Comparison of ENCODE assay signal across 9 cellular contexts in the genomic region with DNA sequence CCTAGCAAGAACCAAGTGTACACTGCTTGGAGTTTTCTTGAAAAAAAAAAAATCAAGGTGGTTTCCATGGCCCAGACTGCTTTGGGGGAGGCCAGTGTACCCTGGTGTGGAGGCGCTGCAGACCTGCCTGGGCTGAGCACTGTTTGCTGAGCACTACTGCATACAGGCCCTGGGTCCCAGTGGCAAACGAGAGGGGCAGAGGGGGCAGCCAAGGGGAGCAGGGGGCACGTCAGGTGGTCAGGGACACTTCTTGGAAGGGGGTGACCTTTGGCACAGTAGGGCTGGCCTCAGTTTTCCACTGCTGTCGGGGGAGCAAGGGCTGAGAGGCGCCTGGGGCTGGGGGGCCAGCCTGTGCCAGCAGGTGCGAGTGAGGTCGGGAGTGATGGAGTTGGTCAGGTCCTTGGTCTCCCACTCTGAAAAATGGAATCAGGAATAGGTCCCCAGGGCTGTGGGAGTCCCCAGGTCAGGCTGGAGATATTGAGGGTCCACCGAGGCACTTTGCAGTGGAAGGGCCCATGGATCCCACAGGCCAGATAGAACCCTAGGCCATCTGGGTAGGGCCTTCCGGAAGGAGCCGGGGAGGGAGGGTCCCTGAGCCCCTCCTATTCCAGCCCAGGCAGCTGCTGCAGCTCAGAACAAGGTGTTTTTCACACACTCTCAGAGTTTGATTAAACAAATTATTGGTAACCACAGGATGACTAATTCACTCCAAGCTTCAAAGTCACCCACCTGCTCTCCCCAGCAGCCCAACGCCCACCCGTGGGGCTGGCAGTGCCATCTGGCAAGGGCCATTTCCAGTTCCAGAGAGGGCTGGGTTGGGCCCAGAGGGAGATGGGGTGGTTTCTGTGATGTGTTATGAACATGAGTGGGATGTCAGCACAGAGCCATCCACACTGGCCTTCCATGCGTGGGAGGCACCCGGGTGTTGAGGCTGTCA. TPM values are rescaled to one million over a fixed set of nuclear protein-coding genes. Genes with fewer than 3 reads are reported as not detected.
A peak's percentile ranks its signal among the peaks of the same experiment; 100 is the strongest.
DNase-seq lines count a peak whose midpoint lies in the region; ATAC-seq, FAIRE-seq and TF ChIP-seq lines count a peak whose summit lies in the region.
"Had no signal": no experiment of that assay in that cellular context is flagged by ENCODE, and none has a peak within 500 bp of the region (broad histone marks: within the 10 kb centered on the region; RNA-seq: fewer than 3 reads in every experiment).

No MANE protein-coding gene starts in this region.

- H2AFZ ChIP-seq in astrocyte (ENCODE audit: low read depth, low read length): no peak overlapping the region

- H3K27ac Mint-ChIP-seq in Caco-2 (ENCODE audit: unreplicated experiment) (peak overlapping the region; percentile 82), astrocyte (ENCODE audit: unreplicated experiment) (no peak overlapping the region), nephron (no peak overlapping the region)

- H3K4me2 ChIP-seq in astrocyte (ENCODE audit: low read length): peak overlapping the region; percentile 99

- H3K79me2 ChIP-seq in astrocyte (ENCODE audit: insufficient read depth, low read length): peaks cover 48% of the 10 kb centered on the region

- H3K4me3 Mint-ChIP-seq in Caco-2 (ENCODE audit: unreplicated experiment) (peak overlapping the region; percentile 97), astrocyte (ENCODE audit: unreplicated experiment) (peak overlapping the region; percentile 74), nephron (peak overlapping the region; percentile 72 to 76 (median 73))

- H3K4me1 Mint-ChIP-seq in Caco-2 (ENCODE audit: low read depth, unreplicated experiment) (peaks cover 6% of the 10 kb centered on the region), astrocyte (ENCODE audit: low read depth, unreplicated experiment) (peaks cover 5% of the 10 kb centered on the region), nephron (peaks cover 9% of the 10 kb centered on the region)

- intact Hi-C loops in Caco-2 (cut with micrococcal nuclease; ENCODE audit: unreplicated experiment) (no loop called here), Panc1 (cut with micrococcal nuclease; ENCODE audit: unreplicated experiment) (no loop called here), transverse colon (cut with DNase I; ENCODE audit: low total_unique reads) (no loop called here), lower leg skin (cut with DNase I; ENCODE audit: low total_unique reads) (no loop called here)

- in situ Hi-C loops in Panc1 (cut with HindIII; ENCODE audit: low pct_unique_long_range_greater_than_20kb, low sequenced_read_pairs) (no loop called here), transverse colon (cut with MboI; ENCODE audit: low pct_ligation_motif_present in 1 of 4, low pct_unique_long_range_greater_than_20kb in 1 of 4, low sequenced_read_pairs in 3 of 4) (no loop called here)

- H3K9me3 Mint-ChIP-seq in Caco-2 (ENCODE audit: unreplicated experiment) (no peaks in the 10 kb centered on the region), astrocyte (ENCODE audit: unreplicated experiment) (no peaks in the 10 kb centered on the region), nephron (no peaks in the 10 kb centered on the region)

- no peaks in the 10 kb centered on the region for H3K9me3 ChIP-seq in Caco-2
- no peaks in the 10 kb centered on the region for H3K9me3 ChIP-seq in Panc1 (ENCODE audit: control insufficient read depth, insufficient read depth, low read depth, low read length)
- H3K9me3 ChIP-seq in astrocyte (ENCODE audit: insufficient read depth, low read depth, low read length): no peaks in the 10 kb centered on the region
- no peaks in the 10 kb centered on the region for H3K9me3 ChIP-seq in transverse colon

- WGBS in transverse colon (ENCODE audit: low coverage in 1 of 2), 2 donors: 69% methylated on average over 14 of the region's 14 CpGs; no CpG with 5 or more reads in 1 of the 2 donors
- 74 to 82% methylated on average over 14 of the region's 14 CpGs for WGBS in lower leg skin, 2 donors

- H3K27me3 Mint-ChIP-seq in Caco-2 (ENCODE audit: insufficient read depth, unreplicated experiment) (no peaks in the 10 kb centered on the region), astrocyte (ENCODE audit: low read depth, unreplicated experiment) (no peaks in the 10 kb centered on the region), nephron (ENCODE audit: low read depth) (peaks cover 31% of the 10 kb centered on the region)

- DNase-seq in Caco-2: no peak
- DNase-seq in Panc1 (ENCODE audit: low read depth, low spot score): no peak
- no peak for DNase-seq in astrocyte (ENCODE audit: low read depth)
- no peak for DNase-seq in transverse colon
- no peak for DNase-seq in lower leg skin (ENCODE audit: low spot score in 2 of 2)

- peaks cover 33% of the 10 kb centered on the region for H3K36me3 Mint-ChIP-seq in Caco-2 (ENCODE audit: insufficient read depth, unreplicated experiment)
- H3K36me3 Mint-ChIP-seq in astrocyte (ENCODE audit: low read depth, unreplicated experiment): no peaks in the 10 kb centered on the region
- no peaks in the 10 kb centered on the region for H3K36me3 Mint-ChIP-seq in nephron (ENCODE audit: low read depth)

- ATAC-seq in Panc1 (no peak), GM18505 (IDR thresholded peaks at IDR 0.05; ENCODE audit: unreplicated experiment) (no peak), HG03025 (IDR thresholded peaks at IDR 0.05; ENCODE audit: low FRiP score, unreplicated experiment) (no peak)

- peaks cover 72% of the 10 kb centered on the region for H4K20me1 ChIP-seq in astrocyte (ENCODE audit: insufficient read depth, low read length)

- TF ChIP-seq POLR2A in transverse colon (IDR thresholded peaks at IDR 0.05) (no peak), lower leg skin (IDR thresholded peaks at IDR 0.05) (no peak), GM18505 (IDR thresholded peaks at IDR 0.05; ENCODE audit: borderline replicate concordance, extremely low read depth, insufficient read depth, insufficient read length) (no peak)

- H3K4me1 ChIP-seq in Caco-2: peaks cover 46% of the 10 kb centered on the region
- peaks cover 21% of the 10 kb centered on the region for H3K4me1 ChIP-seq in Panc1 (ENCODE audit: control insufficient read depth, insufficient read depth, low read length)
- H3K4me1 ChIP-seq in astrocyte (ENCODE audit: insufficient read depth, low read length): peaks cover 41% of the 10 kb centered on the region
- peaks cover 19 to 40% (median 35%) of the 10 kb centered on the region in 4 donors for H3K4me1 ChIP-seq in transverse colon

- peak overlapping the region; percentile 80 for H3K4me3 ChIP-seq in Caco-2 (ENCODE audit: low read depth, low read length)
- peak overlapping the region; percentile 51 to 71 for H3K4me3 ChIP-seq in Panc1 (ENCODE audit: low read depth in 2 of 2, low read length in 2 of 2)
- peak overlapping the region; percentile 59 for H3K4me3 ChIP-seq in astrocyte (ENCODE audit: insufficient read depth, low read depth, low read length)
- H3K4me3 ChIP-seq in transverse colon: peak overlapping the region in 3 of 4 donors; percentile 47 to 67 (median 63)
- no peak overlapping the region for H3K4me3 ChIP-seq in lower leg skin (ENCODE audit: low read depth, poor library complexity, severe bottlenecking)

- H3K27ac ChIP-seq in Panc1 (ENCODE audit: low read length) (peak overlapping the region; percentile 66), astrocyte (ENCODE audit: low read depth, low read length) (no peak overlapping the region), transverse colon (peak overlapping the region; percentile 71 to 84 (median 76))
- H3K27ac ChIP-seq: HL-60 had no signal

- peak overlapping the region; percentile 61 for H3K9ac ChIP-seq in astrocyte (ENCODE audit: low read length)

- no peaks in the 10 kb centered on the region for H3K27me3 ChIP-seq in Caco-2 (replicated peaks; ENCODE audit: control insufficient read depth, insufficient read depth, low read length)
- no peaks in the 10 kb centered on the region for H3K27me3 ChIP-seq in Panc1 (ENCODE audit: control insufficient read depth, insufficient read depth, low read length)
- no peaks in the 10 kb centered on the region for H3K27me3 ChIP-seq in astrocyte (ENCODE audit: insufficient read depth, low read length)
- H3K27me3 ChIP-seq in transverse colon: peaks cover 12% of the 10 kb centered on the region

- TF ChIP-seq CTCF in Caco-2 (IDR thresholded peaks at IDR 0.05; ENCODE audit: insufficient read depth in 1 of 2, low read depth in 1 of 2, low read length in 1 of 2, severe bottlenecking in 1 of 2, unreplicated experiment in 1 of 2) (no peak), Panc1 (IDR thresholded peaks at IDR 0.05) (no peak), astrocyte (IDR thresholded peaks at IDR 0.05; ENCODE audit: insufficient read depth, low read depth, low read length) (no peak), nephron (IDR thresholded peaks at IDR 0.05; ENCODE audit: unreplicated experiment in 3 of 3) (no peak), transverse colon (IDR thresholded peaks at IDR 0.05) (no peak), lower leg skin (IDR thresholded peaks at IDR 0.05) (no peak)

- CTCF ChIA-PET in Caco-2 (lab: Charles Lee) (interaction anchor here (1.0 to 2.8 kb wide), 3 partner anchors 32 to 52 kb away, joined by 6 to 8 read pairs (median 7); no protein-coding TSS in a partner anchor), Panc1 (lab: Charles Lee) (no interaction called here)

- POLR2A ChIA-PET in Caco-2 (lab: Charles Lee) (no interaction called here), Panc1 (lab: Charles Lee) (no interaction called here)

- no peak for TF ChIP-seq EP300 in transverse colon (IDR thresholded peaks at IDR 0.05; ENCODE audit: low read depth)

- FAIRE-seq in astrocyte (lab: Jason Lieb, UNC): no peak

- H3K36me3 ChIP-seq in Caco-2 (ENCODE audit: control insufficient read depth, insufficient read depth, low read length) (no peaks in the 10 kb centered on the region; the same call in 1 of the 2 replicates), Panc1 (ENCODE audit: control insufficient read depth, insufficient read depth, low read length) (no peaks in the 10 kb centered on the region; the same call in 1 of the 2 replicates), astrocyte (ENCODE audit: insufficient read depth, low read length) (no peaks in the 10 kb centered on the region), transverse colon (no peaks in the 10 kb centered on the region)

- BruUV-seq in Caco-2 (replicated peaks; lab: Mats Ljungman, UMichigan) (no TSS peak), Panc1 (replicated peaks; lab: Mats Ljungman, UMichigan) (TSS peak; percentile 67)

RNA-seq across cellular contexts. Expression of gene ZFPM1, which starts 3.5 kb away (rescaled TPM):
- 24.1 and 25.9 TPM in 2 replicates for total RNA-seq in Caco-2 (2022)
- 3.9 TPM for total RNA-seq in Panc1 (2021; ENCODE audit: unreplicated experiment)
- polyA plus RNA-seq in Panc1 (2012; ENCODE audit: insufficient read length): 3.8 TPM
- 8.0 and 8.6 TPM in 2 replicates for total RNA-seq in astrocyte
- 1 to 10 TPM; 1.2 to 4.6 (median 3.1) TPM for total RNA-seq in transverse colon
- total RNA-seq in lower leg skin: 1 to 10 TPM; 2.0 to 4.0 (median 3.1) TPM
